ENCODE assay signal across 15 cellular contexts in the genomic region with DNA sequence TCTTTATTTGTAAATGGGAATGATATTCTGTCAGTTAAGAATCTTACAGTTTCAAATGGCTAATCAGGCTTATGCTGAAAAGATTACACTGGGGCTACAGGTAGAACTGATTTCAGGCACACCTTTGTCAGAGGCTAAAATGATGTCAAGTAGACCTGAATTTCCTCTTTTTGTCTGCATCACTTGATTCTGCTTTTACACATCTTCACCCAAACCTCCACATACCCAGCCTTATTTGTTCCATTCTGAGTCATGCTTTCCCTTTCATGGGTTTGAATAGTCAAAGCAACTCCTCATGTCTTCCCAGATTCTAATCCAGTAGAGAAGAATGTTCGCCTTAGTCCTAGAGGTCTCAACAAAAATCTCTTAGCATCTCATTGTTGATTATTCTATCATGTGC.
DNase-seq lines count a peak whose midpoint lies in the region; ATAC-seq and TF ChIP-seq lines count a peak whose summit lies in the region.
"Had no signal": no experiment of that assay in that cellular context is flagged by ENCODE, and none has a peak within 500 bp of the region (broad histone marks: within the 10 kb centered on the region; RNA-seq: fewer than 3 reads in every experiment).

No MANE protein-coding gene starts in this region.

- ATAC-seq in GM18505 (IDR thresholded peaks at IDR 0.05; ENCODE audit: unreplicated experiment) (peak; percentile 55), HG02610 (IDR thresholded peaks at IDR 0.05; ENCODE audit: unreplicated experiment) (peak; percentile 43)
- peak; percentile 49 for ATAC-seq in activated naive CD8-positive, alpha-beta T cell treated with anti-CD3 and anti-CD28 coated beads, Interleukin-2, amount 50 U/mL, for 24 hours
- ATAC-seq: K562 had no signal

- TF ChIP-seq POLR2A in GM18505 (IDR thresholded peaks at IDR 0.05; ENCODE audit: borderline replicate concordance, extremely low read depth, insufficient read depth, insufficient read length), result no peak

- H3K4me1 Mint-ChIP-seq in activated naive CD8-positive, alpha-beta T cell treated with anti-CD3 and anti-CD28 coated beads, Interleukin-2, amount 50 U/mL, for 24 hours, result peaks cover 21% of the 10 kb centered on the region
- H3K4me1 Mint-ChIP-seq in chondrocyte (ENCODE audit: low read depth), result peaks cover 12% of the 10 kb centered on the region
- H3K4me1 Mint-ChIP-seq: B cell had no signal

- intact Hi-C loops in head of caudate nucleus (cut with DNase I), result no loop called here

- peaks cover 43% of the 10 kb centered on the region for H3K36me3 Mint-ChIP-seq in activated naive CD8-positive, alpha-beta T cell treated with anti-CD3 and anti-CD28 coated beads, Interleukin-2, amount 50 U/mL, for 24 hours (ENCODE audit: low read depth)
- peaks cover 23% of the 10 kb centered on the region for H3K36me3 Mint-ChIP-seq in chondrocyte (ENCODE audit: low read depth)

- peaks cover 34% of the 10 kb centered on the region for H3K9me3 Mint-ChIP-seq in activated naive CD8-positive, alpha-beta T cell treated with anti-CD3 and anti-CD28 coated beads, Interleukin-2, amount 50 U/mL, for 24 hours
- H3K9me3 Mint-ChIP-seq in chondrocyte (ENCODE audit: low read depth), result peaks cover 28% of the 10 kb centered on the region

- H3K27ac Mint-ChIP-seq in activated naive CD8-positive, alpha-beta T cell treated with anti-CD3 and anti-CD28 coated beads, Interleukin-2, amount 50 U/mL, for 24 hours, result no peak overlapping the region
- H3K27ac Mint-ChIP-seq in chondrocyte (ENCODE audit: unreplicated experiment), result no peak overlapping the region
- H3K27ac Mint-ChIP-seq: B cell; CD4-positive, alpha-beta T cell had no signal

- no peak for DNase-seq in activated naive CD8-positive, alpha-beta T cell treated with anti-CD3 and anti-CD28 coated beads, Interleukin-2, amount 50 U/mL, for 24 hours
- DNase-seq in T1000 (lab: John Stamatoyannopoulos, UW) (no peak), head of caudate nucleus (no peak), T-helper 2 cell (no peak), chondrocyte (ENCODE audit: low spot score) (no peak)
- DNase-seq: C1 segment of cervical spinal cord; Calu3; CD4-positive, alpha-beta T cell; DMS 273 treated with DMSO at 0.1 percent for 48 hours; GM23248; H7 had no signal

- TF ChIP-seq CTCF in chondrocyte (IDR thresholded peaks at IDR 0.05), result no peak

- no peak overlapping the region for H3K4me3 Mint-ChIP-seq in activated naive CD8-positive, alpha-beta T cell treated with anti-CD3 and anti-CD28 coated beads, Interleukin-2, amount 50 U/mL, for 24 hours
- no peak overlapping the region for H3K4me3 Mint-ChIP-seq in chondrocyte (ENCODE audit: unreplicated experiment)
- H3K4me3 Mint-ChIP-seq: B cell; CD4-positive, alpha-beta T cell had no signal

- H3K27me3 Mint-ChIP-seq in activated naive CD8-positive, alpha-beta T cell treated with anti-CD3 and anti-CD28 coated beads, Interleukin-2, amount 50 U/mL, for 24 hours, result no peaks in the 10 kb centered on the region
- H3K27me3 Mint-ChIP-seq in chondrocyte (ENCODE audit: low read depth), result no peaks in the 10 kb centered on the region
- H3K27me3 Mint-ChIP-seq: B cell; CD4-positive, alpha-beta T cell had no signal
